Comparison of ENCODE assay signal across 1 cellular context in genomic region chr14:81170104-81170828, GRCh38.
TF ChIP-seq lines count a peak whose summit lies in the region.

No MANE protein-coding gene starts in this region.

TF ChIP-seq in GM23338, 12 proteins besides CTCF, POLR2A, EP300 and RAD21 (continued from another document):
- TF ChIP-seq, protein P1, sequence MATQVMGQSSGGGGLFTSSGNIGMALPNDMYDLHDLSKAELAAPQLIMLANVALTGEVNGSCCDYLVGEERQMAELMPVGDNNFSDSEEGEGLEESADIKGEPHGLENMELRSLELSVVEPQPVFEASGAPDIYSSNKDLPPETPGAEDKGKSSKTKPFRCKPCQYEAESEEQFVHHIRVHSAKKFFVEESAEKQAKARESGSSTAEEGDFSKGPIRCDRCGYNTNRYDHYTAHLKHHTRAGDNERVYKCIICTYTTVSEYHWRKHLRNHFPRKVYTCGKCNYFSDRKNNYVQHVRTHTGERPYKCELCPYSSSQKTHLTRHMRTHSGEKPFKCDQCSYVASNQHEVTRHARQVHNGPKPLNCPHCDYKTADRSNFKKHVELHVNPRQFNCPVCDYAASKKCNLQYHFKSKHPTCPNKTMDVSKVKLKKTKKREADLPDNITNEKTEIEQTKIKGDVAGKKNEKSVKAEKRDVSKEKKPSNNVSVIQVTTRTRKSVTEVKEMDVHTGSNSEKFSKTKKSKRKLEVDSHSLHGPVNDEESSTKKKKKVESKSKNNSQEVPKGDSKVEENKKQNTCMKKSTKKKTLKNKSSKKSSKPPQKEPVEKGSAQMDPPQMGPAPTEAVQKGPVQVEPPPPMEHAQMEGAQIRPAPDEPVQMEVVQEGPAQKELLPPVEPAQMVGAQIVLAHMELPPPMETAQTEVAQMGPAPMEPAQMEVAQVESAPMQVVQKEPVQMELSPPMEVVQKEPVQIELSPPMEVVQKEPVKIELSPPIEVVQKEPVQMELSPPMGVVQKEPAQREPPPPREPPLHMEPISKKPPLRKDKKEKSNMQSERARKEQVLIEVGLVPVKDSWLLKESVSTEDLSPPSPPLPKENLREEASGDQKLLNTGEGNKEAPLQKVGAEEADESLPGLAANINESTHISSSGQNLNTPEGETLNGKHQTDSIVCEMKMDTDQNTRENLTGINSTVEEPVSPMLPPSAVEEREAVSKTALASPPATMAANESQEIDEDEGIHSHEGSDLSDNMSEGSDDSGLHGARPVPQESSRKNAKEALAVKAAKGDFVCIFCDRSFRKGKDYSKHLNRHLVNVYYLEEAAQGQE (IDR thresholded peaks at IDR 0.05; ENCODE audit: unreplicated experiment), result no peak
- no peak for TF ChIP-seq JUNB (IDR thresholded peaks at IDR 0.05; ENCODE audit: unreplicated experiment)
